In the genomic region with DNA sequence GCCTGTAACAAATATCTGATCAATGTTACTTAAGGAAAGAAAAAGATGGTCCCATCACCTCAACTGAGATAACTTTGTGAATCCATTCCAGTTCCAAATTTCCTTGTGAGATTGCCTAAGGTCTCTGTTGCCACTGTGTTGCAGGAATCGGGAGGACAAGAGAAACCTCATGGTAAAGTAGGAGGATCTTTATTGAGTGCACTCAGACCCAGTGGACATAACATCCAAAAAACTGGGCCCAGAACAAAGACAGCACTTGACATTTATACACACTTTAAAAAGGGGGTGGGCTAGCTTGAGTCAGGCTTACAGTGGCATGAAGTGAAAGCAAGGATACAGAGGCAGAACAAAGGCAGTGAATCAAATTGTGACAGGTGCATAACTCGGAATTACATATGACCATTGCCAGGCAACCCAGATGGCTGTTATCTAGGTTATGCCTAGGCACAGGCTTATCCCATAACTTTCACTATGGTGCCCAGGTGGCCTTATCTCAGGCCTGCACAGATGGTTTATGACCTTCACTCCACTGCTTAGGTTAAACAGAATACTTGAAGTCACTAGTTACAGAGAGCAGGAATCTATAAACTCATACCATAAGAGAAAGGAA, we compare ENCODE assay signal across 1 cellular context.
TF ChIP-seq lines count a peak whose summit lies in the region.

No MANE protein-coding gene starts in this region.

TF ChIP-seq in HEK293, 187 proteins besides CTCF, POLR2A, EP300 and RAD21 (continued from another document):
- TF ChIP-seq, protein P1, sequence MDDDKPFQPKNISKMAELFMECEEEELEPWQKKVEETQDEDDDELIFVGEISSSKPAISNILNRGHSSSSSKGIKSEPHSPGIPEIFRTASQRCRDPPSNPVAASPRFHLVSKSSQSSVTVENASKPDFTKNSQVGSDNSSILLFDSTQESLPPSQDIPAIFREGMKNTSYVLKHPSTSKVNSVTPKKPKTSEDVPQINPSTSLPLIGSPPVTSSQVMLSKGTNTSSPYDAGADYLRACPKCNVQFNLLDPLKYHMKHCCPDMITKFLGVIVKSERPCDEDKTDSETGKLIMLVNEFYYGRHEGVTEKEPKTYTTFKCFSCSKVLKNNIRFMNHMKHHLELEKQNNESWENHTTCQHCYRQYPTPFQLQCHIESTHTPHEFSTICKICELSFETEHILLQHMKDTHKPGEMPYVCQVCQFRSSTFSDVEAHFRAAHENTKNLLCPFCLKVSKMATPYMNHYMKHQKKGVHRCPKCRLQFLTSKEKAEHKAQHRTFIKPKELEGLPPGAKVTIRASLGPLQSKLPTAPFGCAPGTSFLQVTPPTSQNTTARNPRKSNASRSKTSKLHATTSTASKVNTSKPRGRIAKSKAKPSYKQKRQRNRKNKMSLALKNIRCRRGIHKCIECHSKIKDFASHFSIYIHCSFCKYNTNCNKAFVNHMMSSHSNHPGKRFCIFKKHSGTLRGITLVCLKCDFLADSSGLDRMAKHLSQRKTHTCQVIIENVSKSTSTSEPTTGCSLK (tag by site-specific recombination; IDR thresholded peaks at IDR 0.05): no peak
- TF ChIP-seq HOXC10 (CRISPR knock-in tag; IDR thresholded peaks at IDR 0.05): no peak
- peak; percentile 99 for TF ChIP-seq SETDB1 (IDR thresholded peaks at IDR 0.05; ENCODE audit: insufficient read length, low read length)
- TF ChIP-seq ZNF2 (tag by site-specific recombination; IDR thresholded peaks at IDR 0.05): no peak
- TF ChIP-seq, protein P2, sequence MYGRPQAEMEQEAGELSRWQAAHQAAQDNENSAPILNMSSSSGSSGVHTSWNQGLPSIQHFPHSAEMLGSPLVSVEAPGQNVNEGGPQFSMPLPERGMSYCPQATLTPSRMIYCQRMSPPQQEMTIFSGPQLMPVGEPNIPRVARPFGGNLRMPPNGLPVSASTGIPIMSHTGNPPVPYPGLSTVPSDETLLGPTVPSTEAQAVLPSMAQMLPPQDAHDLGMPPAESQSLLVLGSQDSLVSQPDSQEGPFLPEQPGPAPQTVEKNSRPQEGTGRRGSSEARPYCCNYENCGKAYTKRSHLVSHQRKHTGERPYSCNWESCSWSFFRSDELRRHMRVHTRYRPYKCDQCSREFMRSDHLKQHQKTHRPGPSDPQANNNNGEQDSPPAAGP (tag by site-specific recombination; IDR thresholded peaks at IDR 0.05): no peak
